In genomic region chr15:33154366-33155166, GRCh38 we compare ENCODE assay signal across 7 cellular contexts. TPM values are rescaled to one million over a fixed set of nuclear protein-coding genes. Genes with fewer than 3 reads are reported as not detected.
DNase-seq lines count a peak whose midpoint lies in the region; ATAC-seq and TF ChIP-seq lines count a peak whose summit lies in the region.

No MANE protein-coding gene starts in this region.

- intact Hi-C loops in MCF 10A (cut with micrococcal nuclease) (no loop called here), right lobe of liver (cut with DNase I) (no loop called here), transverse colon (cut with DNase I; ENCODE audit: low total_unique reads) (loop anchor here (10.0 kb wide), 1 partner anchor 60 kb away; no protein-coding TSS in a partner anchor)
- intact Hi-C loops in CD8-positive, alpha-beta T cell (cut with DNase I, micrococcal nuclease), result no loop called here

- H3K27me3 ChIP-seq in right lobe of liver (no peaks in the 10 kb centered on the region), transverse colon (no peaks in the 10 kb centered on the region)
- no peaks in the 10 kb centered on the region for H3K27me3 ChIP-seq in CD8-positive, alpha-beta T cell (ENCODE audit: insufficient read depth, low read length)

- peak; percentile 52 for TF ChIP-seq POLR2A in right lobe of liver (IDR thresholded peaks at IDR 0.05)
- TF ChIP-seq POLR2A in transverse colon (IDR thresholded peaks at IDR 0.05), result peak; percentile 37

- H3K27ac Mint-ChIP-seq in MCF 10A (ENCODE audit: low read depth, unreplicated experiment), result no peak overlapping the region
- H3K27ac Mint-ChIP-seq in CD8-positive, alpha-beta T cell, result no peak overlapping the region

- H3K27ac ChIP-seq in right lobe of liver, result no peak overlapping the region
- peak overlapping the region; percentile 25 to 58 (median 54) for H3K27ac ChIP-seq in transverse colon
- no peak overlapping the region for H3K27ac ChIP-seq in CD8-positive, alpha-beta T cell (ENCODE audit: low read depth, low read length)

- in situ Hi-C loops in transverse colon (cut with MboI; ENCODE audit: low pct_ligation_motif_present in 1 of 4, low pct_unique_long_range_greater_than_20kb in 1 of 4, low sequenced_read_pairs in 3 of 4), result no loop called here

- peaks cover 14% of the 10 kb centered on the region for H3K4me1 Mint-ChIP-seq in MCF 10A (ENCODE audit: insufficient read depth, unreplicated experiment)
- peaks cover 2% of the 10 kb centered on the region for H3K4me1 Mint-ChIP-seq in CD8-positive, alpha-beta T cell (ENCODE audit: low read depth)

- no peaks in the 10 kb centered on the region for H3K27me3 Mint-ChIP-seq in MCF 10A (ENCODE audit: insufficient read depth, unreplicated experiment)
- peaks cover 5% of the 10 kb centered on the region for H3K27me3 Mint-ChIP-seq in CD8-positive, alpha-beta T cell (ENCODE audit: low read depth)

- peak; percentile 55 to 64 (median 60) for ATAC-seq in right lobe of liver
- no peak for ATAC-seq in HG02623 (IDR thresholded peaks at IDR 0.05; ENCODE audit: unreplicated experiment)
- no peak for ATAC-seq in CD8-positive, alpha-beta T cell

- H3K9me3 ChIP-seq in right lobe of liver (no peaks in the 10 kb centered on the region), transverse colon (no peaks in the 10 kb centered on the region)
- H3K9me3 ChIP-seq in CD8-positive, alpha-beta T cell (ENCODE audit: low read length), result no peaks in the 10 kb centered on the region

- no peaks in the 10 kb centered on the region for H3K36me3 Mint-ChIP-seq in MCF 10A (ENCODE audit: insufficient read depth, unreplicated experiment)
- H3K36me3 Mint-ChIP-seq in CD8-positive, alpha-beta T cell, result no peaks in the 10 kb centered on the region

- H3K36me3 ChIP-seq in right lobe of liver (no peaks in the 10 kb centered on the region), transverse colon (no peaks in the 10 kb centered on the region)
- no peaks in the 10 kb centered on the region for H3K36me3 ChIP-seq in CD8-positive, alpha-beta T cell (ENCODE audit: insufficient read depth, low read length)

- POLR2A ChIA-PET in MCF 10A (lab: Yijun Ruan, JAX), result interaction anchor here (0.6 to 2.0 kb wide), 3 partner anchors 9 to 753 kb away, joined by 3 to 7 read pairs (median 3); no protein-coding TSS in a partner anchor
- POLR2A ChIA-PET in GM10248 (lab: Yijun Ruan, JAX), result no interaction called here
- POLR2A ChIA-PET in CD8-positive, alpha-beta T cell (lab: Charles Lee), result no interaction called here

- H3K4me3 ChIP-seq in right lobe of liver, result no peak overlapping the region
- peak overlapping the region in 1 of 4 donors; percentile 26 for H3K4me3 ChIP-seq in transverse colon
- no peak overlapping the region for H3K4me3 ChIP-seq in CD8-positive, alpha-beta T cell (ENCODE audit: low read depth, low read length)

- TF ChIP-seq EP300 in transverse colon (IDR thresholded peaks at IDR 0.05; ENCODE audit: low read depth), result peak; percentile 36

- no peaks in the 10 kb centered on the region for H3K4me1 ChIP-seq in right lobe of liver
- peaks cover 0 to 13% (median 0%) of the 10 kb centered on the region in 4 donors for H3K4me1 ChIP-seq in transverse colon
- no peaks in the 10 kb centered on the region for H3K4me1 ChIP-seq in CD8-positive, alpha-beta T cell (ENCODE audit: insufficient read depth, low read length)

- H3K4me3 Mint-ChIP-seq in MCF 10A (ENCODE audit: unreplicated experiment), result no peak overlapping the region
- H3K4me3 Mint-ChIP-seq in CD8-positive, alpha-beta T cell, result no peak overlapping the region

- DNase-seq in M059J (ENCODE audit: low read depth), result peak; percentile 97
- DNase-seq in MCF 10A (ENCODE audit: unreplicated experiment), result peak; percentile 58
- no peak for DNase-seq in right lobe of liver
- peak; percentile 30 for DNase-seq in transverse colon
- no peak for DNase-seq in GM10248 (ENCODE audit: extremely low spot score)
- DNase-seq in CD8-positive, alpha-beta T cell, result no peak

- TF ChIP-seq CTCF in MCF 10A (IDR thresholded peaks at IDR 0.05; ENCODE audit: unreplicated experiment) (no peak), right lobe of liver (IDR thresholded peaks at IDR 0.05) (no peak), transverse colon (IDR thresholded peaks at IDR 0.05) (no peak), GM10248 (IDR thresholded peaks at IDR 0.05; ENCODE audit: control extremely low read depth, extremely low read depth, low read depth, missing control alignments) (no peak)
- TF ChIP-seq CTCF in CD8-positive, alpha-beta T cell (IDR thresholded peaks at IDR 0.05), result no peak

- no peaks in the 10 kb centered on the region for H3K9me3 Mint-ChIP-seq in MCF 10A (ENCODE audit: unreplicated experiment)
- no peaks in the 10 kb centered on the region for H3K9me3 Mint-ChIP-seq in CD8-positive, alpha-beta T cell

- no TSS peak for BruUV-seq in MCF 10A (replicated peaks; lab: Mats Ljungman, UMichigan)

- CTCF ChIA-PET in MCF 10A (lab: Yijun Ruan, JAX), result interaction anchor here (0.6 to 1.0 kb wide), 3 partner anchors 47 to 137 kb away, joined by 3 read pairs; no protein-coding TSS in a partner anchor
- CTCF ChIA-PET in GM10248 (lab: Yijun Ruan, JAX), result no interaction called here
- CTCF ChIA-PET in CD8-positive, alpha-beta T cell (lab: Charles Lee), result no interaction called here

- 60% methylated on average over 10 of the region's 13 CpGs for WGBS in right lobe of liver (ENCODE audit: insufficient coverage, low coverage, low lambda C conversion rate, missing lambda C conversion rate)
- WGBS in transverse colon (ENCODE audit: low coverage in 1 of 2), 2 donors, result 29 to 66% methylated on average over 4 to 13 of the region's 13 CpGs

RNA-seq across cellular contexts. Expression of gene FMN1, which starts 39.9 kb away (rescaled TPM):
- 5.3 and 7.7 TPM in 2 replicates for total RNA-seq in M059J (2014; rRNA removed; shearing (Covaris generic))
- 1.2 and 1.6 TPM in 2 replicates for total RNA-seq in MCF 10A (2022)
- total RNA-seq in right lobe of liver, result 1 to 10 TPM; 1.1 to 6.8 (median 3.1) TPM
- 100 to 1,000 TPM in 1 of 4 donors, 10 to 100 TPM in 3; 32.6 to 102 (median 63.0) TPM for total RNA-seq in transverse colon
- total RNA-seq in CD8-positive, alpha-beta T cell, result under 1 TPM; 0.19 to 0.33 TPM

Comparison
In these comparisons a context has a peak if more than half of its experiments do, and no peak if none do; other contexts are left out.
1. DNase-seq: peak in M059J (single experiment), MCF 10A (single experiment) and transverse colon (single experiment); none in right lobe of liver (0 of 3), GM10248 (single experiment) and CD8-positive, alpha-beta T cell (0 of 7).
2. ATAC-seq: peak in right lobe of liver (4 of 4); none in HG02623 (single experiment) and CD8-positive, alpha-beta T cell (single experiment).
3. H3K27ac ChIP-seq: peak in transverse colon (4 of 4); none in right lobe of liver (0 of 3) and CD8-positive, alpha-beta T cell (single experiment).